ENCODE assay signal across 2 cellular contexts in genomic region chr9:121289554-121290370, GRCh38.
TF ChIP-seq lines count a peak whose summit lies in the region.

No MANE protein-coding gene starts in this region.

TF ChIP-seq in GM12878, 131 proteins besides CTCF, POLR2A, EP300 and RAD21 (continued from another document):
- TF ChIP-seq, protein P1, sequence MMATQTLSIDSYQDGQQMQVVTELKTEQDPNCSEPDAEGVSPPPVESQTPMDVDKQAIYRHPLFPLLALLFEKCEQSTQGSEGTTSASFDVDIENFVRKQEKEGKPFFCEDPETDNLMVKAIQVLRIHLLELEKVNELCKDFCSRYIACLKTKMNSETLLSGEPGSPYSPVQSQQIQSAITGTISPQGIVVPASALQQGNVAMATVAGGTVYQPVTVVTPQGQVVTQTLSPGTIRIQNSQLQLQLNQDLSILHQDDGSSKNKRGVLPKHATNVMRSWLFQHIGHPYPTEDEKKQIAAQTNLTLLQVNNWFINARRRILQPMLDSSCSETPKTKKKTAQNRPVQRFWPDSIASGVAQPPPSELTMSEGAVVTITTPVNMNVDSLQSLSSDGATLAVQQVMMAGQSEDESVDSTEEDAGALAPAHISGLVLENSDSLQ (IDR thresholded peaks at IDR 0.05), result peak; percentile 34; the same call in 1 of the 2 replicates
- no peak for TF ChIP-seq HDAC2 (IDR thresholded peaks at IDR 0.05)
- TF ChIP-seq, protein P2, sequence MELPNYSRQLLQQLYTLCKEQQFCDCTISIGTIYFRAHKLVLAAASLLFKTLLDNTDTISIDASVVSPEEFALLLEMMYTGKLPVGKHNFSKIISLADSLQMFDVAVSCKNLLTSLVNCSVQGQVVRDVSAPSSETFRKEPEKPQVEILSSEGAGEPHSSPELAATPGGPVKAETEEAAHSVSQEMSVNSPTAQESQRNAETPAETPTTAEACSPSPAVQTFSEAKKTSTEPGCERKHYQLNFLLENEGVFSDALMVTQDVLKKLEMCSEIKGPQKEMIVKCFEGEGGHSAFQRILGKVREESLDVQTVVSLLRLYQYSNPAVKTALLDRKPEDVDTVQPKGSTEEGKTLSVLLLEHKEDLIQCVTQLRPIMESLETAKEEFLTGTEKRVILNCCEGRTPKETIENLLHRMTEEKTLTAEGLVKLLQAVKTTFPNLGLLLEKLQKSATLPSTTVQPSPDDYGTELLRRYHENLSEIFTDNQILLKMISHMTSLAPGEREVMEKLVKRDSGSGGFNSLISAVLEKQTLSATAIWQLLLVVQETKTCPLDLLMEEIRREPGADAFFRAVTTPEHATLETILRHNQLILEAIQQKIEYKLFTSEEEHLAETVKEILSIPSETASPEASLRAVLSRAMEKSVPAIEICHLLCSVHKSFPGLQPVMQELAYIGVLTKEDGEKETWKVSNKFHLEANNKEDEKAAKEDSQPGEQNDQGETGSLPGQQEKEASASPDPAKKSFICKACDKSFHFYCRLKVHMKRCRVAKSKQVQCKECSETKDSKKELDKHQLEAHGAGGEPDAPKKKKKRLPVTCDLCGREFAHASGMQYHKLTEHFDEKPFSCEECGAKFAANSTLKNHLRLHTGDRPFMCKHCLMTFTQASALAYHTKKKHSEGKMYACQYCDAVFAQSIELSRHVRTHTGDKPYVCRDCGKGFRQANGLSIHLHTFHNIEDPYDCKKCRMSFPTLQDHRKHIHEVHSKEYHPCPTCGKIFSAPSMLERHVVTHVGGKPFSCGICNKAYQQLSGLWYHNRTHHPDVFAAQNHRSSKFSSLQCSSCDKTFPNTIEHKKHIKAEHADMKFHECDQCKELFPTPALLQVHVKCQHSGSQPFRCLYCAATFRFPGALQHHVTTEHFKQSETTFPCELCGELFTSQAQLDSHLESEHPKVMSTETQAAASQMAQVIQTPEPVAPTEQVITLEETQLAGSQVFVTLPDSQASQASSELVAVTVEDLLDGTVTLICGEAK (IDR thresholded peaks at IDR 0.05; ENCODE audit: borderline replicate concordance), result no peak

TF ChIP-seq in liver, 16 proteins besides CTCF, POLR2A, EP300 and RAD21 (continued from another document):
- no peak for TF ChIP-seq ZBTB33 (IDR thresholded peaks at IDR 0.05)
